ENCODE assay signal across 26 cellular contexts in the genomic region with DNA sequence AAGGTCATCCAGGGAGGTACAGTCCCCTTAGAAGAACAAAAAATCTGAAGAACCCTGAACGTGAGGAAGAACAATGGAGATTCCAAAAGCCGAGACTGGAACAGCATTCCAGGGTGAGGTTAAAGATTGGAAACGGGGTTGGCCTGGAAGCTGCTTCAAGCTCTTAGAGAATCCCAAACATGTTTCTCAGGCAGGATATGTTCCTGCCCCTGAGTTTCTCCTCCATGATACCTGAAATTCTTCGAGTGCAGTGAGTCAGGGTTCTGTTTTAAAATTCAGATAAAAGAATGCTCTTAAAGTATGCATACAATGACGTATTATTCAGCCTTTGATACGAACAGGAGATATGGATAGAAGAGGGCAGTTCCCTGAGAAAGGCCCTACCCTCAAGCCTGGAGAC.
"Had no signal": no experiment of that assay in that cellular context is flagged by ENCODE, and none has a peak within 500 bp of the region (broad histone marks: within the 10 kb centered on the region; RNA-seq: fewer than 3 reads in every experiment).

No MANE protein-coding gene starts in this region.

- H3K4me2 ChIP-seq: PC-9 had no signal

- H3K36me3 ChIP-seq: MG63, Peyer's patch, SJCRH30 had no signal

- H2AFZ ChIP-seq: PC-9 had no signal

- H3K27me3 ChIP-seq: MG63, Peyer's patch, SJCRH30 had no signal

- ATAC-seq: HepG2, Right ventricle myocardium inferior, SK-N-SH treated with all-trans-retinoic acid at 6 μM for 48 hours had no signal

- DNase-seq: IMR-90, Karpas-422, KG1, MG63, NCI-H1092, NCI-H1105 treated with DMSO at 0.1 percent for 48 hours, NCI-H1417 treated with DMSO at 0.1 percent for 48 hours, NCI-H146, NCI-H187, NCI-H2029, NCI-H2081 treated with DMSO at 0.1 percent for 48 hours, NCI-H2171, NCI-H226, NCI-H446, NCI-H510A, NCI-H524 treated with DMSO at 0.1 percent for 48 hours, NCI-H69, NCI-H774, OCI-M1, PC-9, Peyer's patch, SHP77 treated with DMSO at 0.1 percent for 48 hours, SJCRH30 had no signal

- H3K4me1 ChIP-seq: Peyer's patch, SJCRH30 had no signal

- FAIRE-seq: HepG2 had no signal

- H3K4me3 ChIP-seq: MG63, PC-9, Peyer's patch, SJCRH30 had no signal

- H3K9me3 ChIP-seq: MG63, Peyer's patch, SJCRH30 had no signal

- H3K27ac ChIP-seq: PC-9, Peyer's patch, SJCRH30 had no signal
